Comparison of ENCODE assay signal across 9 cellular contexts in genomic region chr5:34687269-34688011, GRCh38. TPM values are rescaled to one million over a fixed set of nuclear protein-coding genes. Genes with fewer than 3 reads are reported as not detected.
DNase-seq lines count a peak whose midpoint lies in the region; ATAC-seq, FAIRE-seq and TF ChIP-seq lines count a peak whose summit lies in the region.
"Had no signal": no experiment of that assay in that cellular context is flagged by ENCODE, and none has a peak within 500 bp of the region (broad histone marks: within the 10 kb centered on the region; RNA-seq: fewer than 3 reads in every experiment).

No MANE protein-coding gene starts in this region.

- DNase-seq in HCT116 (ENCODE audit: low read depth, low spot score) (peak; percentile 28), astrocyte (ENCODE audit: low read depth) (peak; percentile 95), left colon (no peak), inferior parietal cortex (ENCODE audit: extremely low spot score) (no peak), NCI-H128 (lab: John Stamatoyannopoulos, UW; ENCODE audit: unreplicated experiment) (no peak), left ventricle myocardium inferior (no peak)
- DNase-seq in effector memory CD8-positive, alpha-beta T cell = no peak
- DNase-seq: NCI-H774 had no signal

- peaks cover 19% of the 10 kb centered on the region for H3K36me3 Mint-ChIP-seq in astrocyte (ENCODE audit: low read depth, unreplicated experiment)
- H3K36me3 Mint-ChIP-seq in effector memory CD8-positive, alpha-beta T cell (ENCODE audit: insufficient read depth) = no peaks in the 10 kb centered on the region

- no peaks in the 10 kb centered on the region for H3K9me3 Mint-ChIP-seq in astrocyte (ENCODE audit: unreplicated experiment)
- no peaks in the 10 kb centered on the region for H3K9me3 Mint-ChIP-seq in effector memory CD8-positive, alpha-beta T cell

- peak overlapping the region; percentile 92 for H3K27ac Mint-ChIP-seq in astrocyte (ENCODE audit: unreplicated experiment)
- H3K27ac Mint-ChIP-seq in effector memory CD8-positive, alpha-beta T cell = no peak overlapping the region

- H3K27me3 ChIP-seq in HCT116 (ENCODE audit: insufficient read depth, low read length) (no peaks in the 10 kb centered on the region), astrocyte (ENCODE audit: insufficient read depth, low read length) (no peaks in the 10 kb centered on the region), stomach smooth muscle (ENCODE audit: control insufficient read depth in 1 of 2, insufficient read depth in 2 of 2, low read length in 2 of 2) (no peaks in the 10 kb centered on the region), left ventricle myocardium inferior (ENCODE audit: low read depth) (no peaks in the 10 kb centered on the region)

- no peak for TF ChIP-seq POLR2A in HCT116 (IDR thresholded peaks at IDR 0.05; ENCODE audit: borderline replicate concordance, extremely low read depth, insufficient read depth, insufficient read length)

- TF ChIP-seq CTCF in HCT116 (IDR thresholded peaks at IDR 0.05 in 2 of 3, conservative IDR thresholded peaks at IDR 0.05 in 1 of 3; ENCODE audit: borderline replicate concordance in 1 of 3, insufficient read depth in 1 of 3, low read depth in 2 of 3, low read length in 2 of 3) = no peak
- TF ChIP-seq CTCF in astrocyte (IDR thresholded peaks at IDR 0.05; ENCODE audit: insufficient read depth, low read depth, low read length) = no peak
- TF ChIP-seq CTCF in left ventricle myocardium inferior (IDR thresholded peaks at IDR 0.05; ENCODE audit: borderline replicate concordance) = no peak

- H3K27me3 Mint-ChIP-seq in astrocyte (ENCODE audit: low read depth, unreplicated experiment) = no peaks in the 10 kb centered on the region
- peaks cover 6% of the 10 kb centered on the region in 2 donors for H3K27me3 Mint-ChIP-seq in effector memory CD8-positive, alpha-beta T cell

- CTCF ChIA-PET in HCT116 (lab: Charles Lee) = interaction anchor here (0.7 to 1.1 kb wide), 2 partner anchors 15 to 316 kb away, joined by 3 read pairs; no protein-coding TSS in a partner anchor

- H3K4me1 ChIP-seq in HCT116 (ENCODE audit: control insufficient read depth in 1 of 2, insufficient read depth in 2 of 2, low read length in 2 of 2) (peaks cover 36 to 51% of the 10 kb centered on the region in 2 experiments), astrocyte (ENCODE audit: insufficient read depth, low read length) (peaks cover 65% of the 10 kb centered on the region), stomach smooth muscle (ENCODE audit: control insufficient read depth, insufficient read depth, low read length) (peaks cover 12% of the 10 kb centered on the region), left ventricle myocardium inferior (peaks cover 61% of the 10 kb centered on the region)

- intact Hi-C loops in HCT116 (cut with micrococcal nuclease) (no loop called here), left colon (cut with DNase I, micrococcal nuclease) (no loop called here), left ventricle myocardium inferior (cut with micrococcal nuclease) (no loop called here)

- BruUV-seq in HCT116 (replicated peaks; lab: Mats Ljungman, UMichigan) = TSS peak; percentile 15

- no peaks in the 10 kb centered on the region for H3K9me2 ChIP-seq in HCT116 (ENCODE audit: insufficient read depth)

- H2AFZ ChIP-seq in HCT116 (ENCODE audit: low read depth, low read length, poor library complexity, severe bottlenecking) = no peak overlapping the region
- no peak overlapping the region for H2AFZ ChIP-seq in astrocyte (ENCODE audit: low read depth, low read length)

- H3K79me2 ChIP-seq in HCT116 (ENCODE audit: insufficient read depth, low read length) (peaks cover 42% of the 10 kb centered on the region), astrocyte (ENCODE audit: insufficient read depth, low read length) (peaks cover 94% of the 10 kb centered on the region)

- peak overlapping the region; percentile 48 for H3K4me3 Mint-ChIP-seq in astrocyte (ENCODE audit: unreplicated experiment)
- H3K4me3 Mint-ChIP-seq in effector memory CD8-positive, alpha-beta T cell = no peak overlapping the region

- TF ChIP-seq RAD21 in HCT116 (IDR thresholded peaks at IDR 0.05; ENCODE audit: low read depth) = no peak

- no peak for FAIRE-seq in astrocyte (lab: Jason Lieb, UNC)

- H3K9ac ChIP-seq in HCT116 (ENCODE audit: low read length) (0 out of 2 replicates have a peak overlapping the region, but pooled peaks have one; percentile 6), astrocyte (ENCODE audit: low read length) (peak overlapping the region; percentile 75), stomach smooth muscle (ENCODE audit: low read length in 2 of 2) (no peak overlapping the region)

- peaks cover 68% of the 10 kb centered on the region for H3K4me1 Mint-ChIP-seq in astrocyte (ENCODE audit: low read depth, unreplicated experiment)
- H3K4me1 Mint-ChIP-seq in effector memory CD8-positive, alpha-beta T cell (ENCODE audit: low read depth in 2 of 2) = no peaks in the 10 kb centered on the region

- H3K4me2 ChIP-seq in HCT116 (ENCODE audit: low read length) = peak overlapping the region; percentile 73
- peak overlapping the region; percentile 80 for H3K4me2 ChIP-seq in astrocyte (ENCODE audit: low read length)

- POLR2A ChIA-PET in HCT116 (lab: Charles Lee) = interaction anchor here (1.0 kb wide), 1 partner anchor 228 kb away, joined by 3 read pairs; the partner anchor contains the start of genes BRIX1 and RAD1

- ATAC-seq in HCT116 = peak; percentile 58
- peak; percentile 71 for ATAC-seq in left colon
- ATAC-seq in effector memory CD8-positive, alpha-beta T cell (replicated peaks) = no peak

- RAD21 ChIA-PET in HCT116 (lab: Charles Lee; ENCODE audit: low non-redundant PET in 1 of 2, low total read pairs in 2 of 2, uncharacterized antibody in 2 of 2, unreplicated experiment in 2 of 2) = no interaction called here

- H3K36me3 ChIP-seq in HCT116 (ENCODE audit: control insufficient read depth in 1 of 2, insufficient read depth in 2 of 2, low read length in 2 of 2) = no peaks in the 10 kb centered on the region; a peak in 2 of 4 replicates
- peaks cover 28% of the 10 kb centered on the region for H3K36me3 ChIP-seq in astrocyte (ENCODE audit: insufficient read depth, low read length)
- H3K36me3 ChIP-seq in stomach smooth muscle (ENCODE audit: control insufficient read depth in 2 of 2, insufficient read depth in 2 of 2, low read length in 2 of 2) = peaks cover 0 to 4% of the 10 kb centered on the region in 2 donors
- no peaks in the 10 kb centered on the region for H3K36me3 ChIP-seq in left ventricle myocardium inferior

- H4K20me1 ChIP-seq in HCT116 (ENCODE audit: insufficient read depth) = no peaks in the 10 kb centered on the region
- peaks cover 11% of the 10 kb centered on the region for H4K20me1 ChIP-seq in astrocyte (ENCODE audit: insufficient read depth, low read length)

- H3K27ac ChIP-seq in HCT116 (ENCODE audit: low read depth, low read length) (peak overlapping the region; percentile 37; the same call in 1 of the 2 replicates), astrocyte (ENCODE audit: low read depth, low read length) (peak overlapping the region; percentile 99), stomach smooth muscle (ENCODE audit: low read length) (peak overlapping the region; percentile 32), left ventricle myocardium inferior (replicated peaks) (no peak overlapping the region)

- H3K4me3 ChIP-seq in HCT116 (replicated peaks in 1 of 2; ENCODE audit: low read depth in 1 of 2, low read length in 2 of 2) (peak overlapping the region; percentile 1 to 35; a peak in 2 of 4 replicates), astrocyte (ENCODE audit: insufficient read depth, low read depth, low read length) (no peak overlapping the region), stomach smooth muscle (ENCODE audit: low read length in 2 of 2) (no peak overlapping the region), left ventricle myocardium inferior (no peak overlapping the region)

- H3K9me3 ChIP-seq in HCT116 (ENCODE audit: control insufficient read depth in 1 of 2, insufficient read depth in 1 of 2, low read depth in 1 of 2, low read length in 2 of 2) (no peaks in the 10 kb centered on the region), astrocyte (ENCODE audit: insufficient read depth, low read depth, low read length) (no peaks in the 10 kb centered on the region), stomach smooth muscle (ENCODE audit: control insufficient read depth in 2 of 2, low read length in 2 of 2) (no peaks in the 10 kb centered on the region), left ventricle myocardium inferior (replicated peaks) (no peaks in the 10 kb centered on the region)

TF ChIP-seq in HCT116, 20 proteins besides CTCF, POLR2A, EP300 and RAD21:
- no peak for TF ChIP-seq ELF1 (IDR thresholded peaks at IDR 0.05; ENCODE audit: borderline replicate concordance, low read depth)
- 0 out of 2 replicates have a peak, but pooled peaks have one; percentile 41 for TF ChIP-seq SIN3A (IDR thresholded peaks at IDR 0.05; ENCODE audit: low read depth)

RNA-seq across cellular contexts. Expression of gene RAI14, which starts 31.3 kb away (rescaled TPM):
- total RNA-seq in HCT116 (2021; ENCODE audit: unreplicated experiment) = 47.9 TPM
- polyA plus RNA-seq in HCT116 (2012) = 25.8 and 32.6 TPM in 2 replicates
- total RNA-seq in astrocyte = 307 and 315 TPM in 2 replicates
- total RNA-seq in left colon = 10 to 100 TPM; 11.3 to 32.2 TPM
- 6.7 TPM for total RNA-seq in left ventricle myocardium inferior

Comparison
In these comparisons a context has a peak if more than half of its experiments do, and no peak if none do; other contexts are left out.
1. DNase-seq: peak in HCT116 (single experiment) and astrocyte (single experiment); none in left colon (0 of 2), inferior parietal cortex (single experiment), NCI-H128 (single experiment), effector memory CD8-positive, alpha-beta T cell (0 of 3) and left ventricle myocardium inferior (single experiment).
2. H3K4me3 ChIP-seq: peak in HCT116 (2 of 2); none in astrocyte (single experiment), stomach smooth muscle (0 of 2) and left ventricle myocardium inferior (single experiment).
3. H3K9ac ChIP-seq: peak in HCT116 (single experiment) and astrocyte (single experiment); none in stomach smooth muscle (0 of 2).